In the genomic region with DNA sequence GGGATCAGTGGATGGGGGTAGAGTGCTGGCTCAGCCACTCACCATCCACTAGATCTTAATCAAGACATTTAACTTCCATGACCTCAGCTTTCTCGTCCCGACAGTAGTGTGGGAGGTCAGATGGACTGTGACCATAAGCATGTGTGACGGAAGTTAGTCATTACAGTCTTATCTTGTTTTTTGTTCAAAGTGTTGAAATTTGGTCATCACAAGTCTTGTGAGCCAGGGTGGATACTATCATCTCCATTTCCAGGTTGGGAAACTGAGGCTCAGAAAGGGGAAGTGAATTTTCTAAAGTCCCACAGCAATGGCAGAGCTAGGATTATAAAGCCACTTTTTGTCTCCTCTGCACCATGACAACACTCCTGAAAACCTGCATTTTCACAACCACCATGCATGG, we compare ENCODE assay signal across 15 cellular contexts. TPM values are rescaled to one million over a fixed set of nuclear protein-coding genes. Genes with fewer than 3 reads are reported as not detected.
"Had no signal": no experiment of that assay in that cellular context is flagged by ENCODE, and none has a peak within 500 bp of the region (broad histone marks: within the 10 kb centered on the region; RNA-seq: fewer than 3 reads in every experiment).

No MANE protein-coding gene starts in this region.

- H3K4me1 ChIP-seq: adrenal gland, colonic mucosa had no signal

- FAIRE-seq: TTC549 had no signal

- H3K27ac ChIP-seq: adrenal gland, colonic mucosa, tibial artery had no signal

- H3K27me3 ChIP-seq: adrenal gland, colonic mucosa, tibial artery had no signal

- H3K4me3 ChIP-seq: adrenal gland, colonic mucosa, tibial artery had no signal

- H3K9me3 ChIP-seq: adrenal gland, colonic mucosa, tibial artery had no signal

- H3K36me3 ChIP-seq: adrenal gland, colonic mucosa, tibial artery had no signal

- DNase-seq: activated gamma-delta T cell treated with Interleukin-2 at 50 U/mL for 16 hours; adrenal gland; colonic mucosa; endodermal cell; immature natural killer cell; kidney glomerular epithelial cell; left ventricle myocardium superior; occipital lobe; stimulated activated CD4-positive, alpha-beta T cell treated with anti-CD3 and anti-CD28 coated beads, Interleukin-2, amount 100 ng/mL, for 24 hours; stimulated activated naive CD4-positive, alpha-beta T cell treated with Interleukin-2 at 50 U/mL for 16 hours; substantia nigra; SW 1271; tibial artery had no signal

RNA-seq across cellular contexts. Expression of gene ITGA11, which starts 32.0 kb away (rescaled TPM):
- total RNA-seq: progenitor cell of endocrine pancreas had no signal
